ENCODE assay signal across 8 cellular contexts in genomic region chr17:42403150-42403549, GRCh38. TPM values are rescaled to one million over a fixed set of nuclear protein-coding genes. Genes with fewer than 3 reads are reported as not detected.
A peak's percentile ranks its signal among the peaks of the same experiment; 100 is the strongest.
DNase-seq lines count a peak whose midpoint lies in the region; ATAC-seq and TF ChIP-seq lines count a peak whose summit lies in the region.

No MANE protein-coding gene starts in this region.

- H3K9me3 ChIP-seq in mucosa of descending colon, result no peaks in the 10 kb centered on the region

- peaks cover 14% of the 10 kb centered on the region for H3K4me1 ChIP-seq in mucosa of descending colon (ENCODE audit: low read depth)

- ATAC-seq in mucosa of descending colon, result no peak
- no peak for ATAC-seq in GM18873 (IDR thresholded peaks at IDR 0.05; ENCODE audit: low FRiP score, unreplicated experiment)
- ATAC-seq in GM21576 (IDR thresholded peaks at IDR 0.05; ENCODE audit: unreplicated experiment), result no peak
- ATAC-seq in HG03097 (IDR thresholded peaks at IDR 0.05; ENCODE audit: low FRiP score, unreplicated experiment), result no peak
- no peak for ATAC-seq in HG03135 (IDR thresholded peaks at IDR 0.05; ENCODE audit: unreplicated experiment)

- no peak overlapping the region for H3K4me3 ChIP-seq in mucosa of descending colon

- DNase-seq in ELF-1 (ENCODE audit: low read depth, low spot score) (peak; percentile 64), NCI-H524 treated with DMSO at 0.1 percent for 48 hours (lab: John Stamatoyannopoulos, UW) (peak; percentile 14), mucosa of descending colon (peak in 2 of 3 donors; percentile 50 to 53)
- DNase-seq in activated naive CD4-positive, alpha-beta T cell treated with Interleukin-2 at 50 U/mL for 16 hours, result peak; percentile 53

- H3K36me3 ChIP-seq in mucosa of descending colon (ENCODE audit: low read depth), result no peaks in the 10 kb centered on the region

- TF ChIP-seq CTCF in mucosa of descending colon (IDR thresholded peaks at IDR 0.05), result no peak

- intact Hi-C loops in mucosa of descending colon (cut with DNase I, micrococcal nuclease), result no loop called here

RNA-seq across cellular contexts. Expression of gene STAT3, which starts 14.9 kb away (rescaled TPM):
- total RNA-seq in mucosa of descending colon, result 100 to 1,000 TPM; 158 to 230 (median 227) TPM

RNA-seq across cellular contexts. Expression of gene CAVIN1, which starts 19.9 kb away (rescaled TPM):
- 100 to 1,000 TPM in 1 of 3 donors, 10 to 100 TPM in 2; 19.3 to 246 (median 52.4) TPM for total RNA-seq in mucosa of descending colon

RNA-seq across cellular contexts. Expression of gene ATP6V0A1, which starts 55.5 kb away (rescaled TPM):
- total RNA-seq in mucosa of descending colon, result 100 to 1,000 TPM in 1 of 3 donors, 10 to 100 TPM in 2; 88.5 to 105 (median 95.6) TPM

Comparison
In these comparisons a context has a peak if more than half of its experiments do, and no peak if none do; other contexts are left out.
1. DNase-seq: peak in every context shown above with its lines; median percentile 64 in ELF-1; 53 in activated naive CD4-positive, alpha-beta T cell treated with Interleukin-2 at 50 U/mL for 16 hours; 52 in mucosa of descending colon; 14 in NCI-H524 treated with DMSO at 0.1 percent for 48 hours.